ENCODE assay signal across 19 cellular contexts in the genomic region with DNA sequence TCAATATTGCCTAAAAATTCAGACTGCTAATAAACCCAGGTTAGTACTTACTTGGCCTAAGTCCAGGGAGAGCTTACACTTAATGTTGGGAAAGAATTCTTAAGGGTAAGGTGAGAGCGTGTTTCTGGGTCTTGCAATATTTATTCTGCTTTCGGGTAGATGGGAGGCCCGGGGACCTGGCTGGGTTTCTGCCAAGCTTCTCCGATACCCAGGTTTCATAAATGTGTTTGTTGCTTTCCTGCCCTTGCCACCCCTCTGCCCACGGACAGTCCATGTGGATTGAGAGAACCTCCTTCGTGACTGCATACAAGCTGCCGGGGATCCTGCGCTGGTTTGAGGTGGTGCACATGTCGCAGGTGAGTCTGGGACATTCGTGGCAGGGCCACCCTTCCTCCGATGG. TPM values are rescaled to one million over a fixed set of nuclear protein-coding genes. Genes with fewer than 3 reads are reported as not detected.
A peak's percentile ranks its signal among the peaks of the same experiment; 100 is the strongest.
DNase-seq lines count a peak whose midpoint lies in the region; ATAC-seq and TF ChIP-seq lines count a peak whose summit lies in the region.
"Had no signal": no experiment of that assay in that cellular context is flagged by ENCODE, and none has a peak within 500 bp of the region (broad histone marks: within the 10 kb centered on the region; RNA-seq: fewer than 3 reads in every experiment).

No MANE protein-coding gene starts in this region.

- POLR2A ChIA-PET in PC-9 (lab: Charles Lee; ENCODE audit: unreplicated experiment) = no interaction called here

- no peaks in the 10 kb centered on the region for H3K27me3 Mint-ChIP-seq in mesothelial cell of epicardium (ENCODE audit: low read depth)
- H3K27me3 Mint-ChIP-seq: CD4-positive, alpha-beta memory T cell had no signal

- intact Hi-C loops in PC-9 (cut with micrococcal nuclease; ENCODE audit: unreplicated experiment) (no loop called here), thyroid gland (cut with DNase I) (no loop called here)

- H3K9me3 Mint-ChIP-seq in mesothelial cell of epicardium = no peaks in the 10 kb centered on the region
- H3K9me3 Mint-ChIP-seq: HFFc6 had no signal

- no peak overlapping the region for H3K4me3 ChIP-seq in PC-9
- no peak overlapping the region for H3K4me3 ChIP-seq in epithelial cell of esophagus (ENCODE audit: low read length)
- H3K4me3 ChIP-seq in thyroid gland (replicated peaks in 1 of 3) = no peak overlapping the region
- H3K4me3 ChIP-seq in mesenchymal stem cell (ENCODE audit: insufficient read depth in 1 of 2, low read depth in 1 of 2, low read length in 2 of 2) = no peak overlapping the region
- H3K4me3 ChIP-seq in gastroesophageal sphincter = no peak overlapping the region
- H3K4me3 ChIP-seq: A549 had no signal

- H3F3A ChIP-seq in PC-9 (ENCODE audit: insufficient read depth, low read depth) = peaks cover 15% of the 10 kb centered on the region; the same call in 1 of the 2 replicates

- CTCF ChIA-PET in PC-9 (lab: Charles Lee) = interaction anchor here (0.7 to 1.2 kb wide), 2 partner anchors 8 to 14 kb away, joined by 4 to 5 read pairs; no protein-coding TSS in a partner anchor

- H2AFZ ChIP-seq in PC-9 (peak overlapping the region; percentile 9; the same call in 1 of the 2 replicates), mesenchymal stem cell (ENCODE audit: low read depth, low read length) (no peak overlapping the region)

- BruUV-seq in PC-9 (replicated peaks; lab: Mats Ljungman, UMichigan) = no TSS peak

- H3K79me1 ChIP-seq in mesenchymal stem cell (replicated peaks; ENCODE audit: low read length, poor library complexity, severe bottlenecking) = no peaks in the 10 kb centered on the region

- H3K36me3 ChIP-seq in PC-9 (ENCODE audit: low read depth) = no peaks in the 10 kb centered on the region
- no peaks in the 10 kb centered on the region for H3K36me3 ChIP-seq in thyroid gland
- H3K36me3 ChIP-seq in mesenchymal stem cell (ENCODE audit: control insufficient read depth in 1 of 2, insufficient read depth in 2 of 2, low read depth in 1 of 2, low read length in 2 of 2) = no peaks in the 10 kb centered on the region
- H3K36me3 ChIP-seq in gastroesophageal sphincter = no peaks in the 10 kb centered on the region
- H3K36me3 ChIP-seq: BE2C had no signal

- TF ChIP-seq CTCF in PC-9 (conservative IDR thresholded peaks at IDR 0.05) (no peak), epithelial cell of esophagus (IDR thresholded peaks at IDR 0.05; ENCODE audit: insufficient read depth, low read depth, low read length, missing control alignments) (no peak), mesothelial cell of epicardium (IDR thresholded peaks at IDR 0.05; ENCODE audit: unreplicated experiment) (no peak), thyroid gland (IDR thresholded peaks at IDR 0.05) (no peak), gastroesophageal sphincter (IDR thresholded peaks at IDR 0.05) (no peak)

- H3K9me3 ChIP-seq in PC-9 (ENCODE audit: insufficient read depth, low read depth) (no peaks in the 10 kb centered on the region), thyroid gland (no peaks in the 10 kb centered on the region), mesenchymal stem cell (ENCODE audit: control insufficient read depth, low read length) (peaks cover 4% of the 10 kb centered on the region), gastroesophageal sphincter (peaks cover 0 to 10% (median 0%) of the 10 kb centered on the region in 3 donors)
- H3K9me3 ChIP-seq: BE2C had no signal

- peak overlapping the region; percentile 11 for H3K27ac Mint-ChIP-seq in mesothelial cell of epicardium
- H3K27ac Mint-ChIP-seq: CD4-positive, alpha-beta memory T cell; HFFc6 had no signal

- H3K4me1 Mint-ChIP-seq in mesothelial cell of epicardium = peaks cover 13% of the 10 kb centered on the region

- no peak overlapping the region for H3K23ac ChIP-seq in mesenchymal stem cell (ENCODE audit: low read length in 2 of 2)

- TF ChIP-seq EP300 in gastroesophageal sphincter (IDR thresholded peaks at IDR 0.05) = no peak

- no peaks in the 10 kb centered on the region for H3K36me3 Mint-ChIP-seq in mesothelial cell of epicardium

- no peak overlapping the region for H2BK120ac ChIP-seq in mesenchymal stem cell (ENCODE audit: low read depth, low read length)

- no peak overlapping the region for H4K8ac ChIP-seq in mesenchymal stem cell (ENCODE audit: low read length)

- H3K4me1 ChIP-seq in PC-9 (replicated peaks; ENCODE audit: insufficient read depth) (peaks cover 19% of the 10 kb centered on the region), thyroid gland (peaks cover 0 to 5% of the 10 kb centered on the region in 2 donors), mesenchymal stem cell (ENCODE audit: control insufficient read depth, insufficient read depth, low read depth, low read length) (no peaks in the 10 kb centered on the region), gastroesophageal sphincter (no peaks in the 10 kb centered on the region)
- H3K4me1 ChIP-seq: A549, BE2C had no signal

- H2BK12ac ChIP-seq in mesenchymal stem cell (ENCODE audit: low read length in 2 of 2) = no peak overlapping the region

- H2BK5ac ChIP-seq in mesenchymal stem cell (ENCODE audit: low read depth, low read length, poor library complexity, severe bottlenecking) = no peak overlapping the region

- ATAC-seq in GM19351 (IDR thresholded peaks at IDR 0.05; ENCODE audit: unreplicated experiment) = no peak
- no peak for ATAC-seq in gastroesophageal sphincter
- ATAC-seq: A549 had no signal

- H3K9me2 ChIP-seq in PC-9 (ENCODE audit: insufficient read depth) = no peaks in the 10 kb centered on the region

- H3K4me3 Mint-ChIP-seq in mesothelial cell of epicardium = no peak overlapping the region
- H3K4me3 Mint-ChIP-seq: CD4-positive, alpha-beta memory T cell; HFFc6 had no signal

- no peak overlapping the region for H4K91ac ChIP-seq in mesenchymal stem cell (ENCODE audit: low read length)

- TF ChIP-seq POLR2A in thyroid gland (IDR thresholded peaks at IDR 0.05) (no peak), gastroesophageal sphincter (IDR thresholded peaks at IDR 0.05) (no peak)

- no peaks in the 10 kb centered on the region for H4K20me1 ChIP-seq in PC-9 (ENCODE audit: insufficient read depth)

- H3K27ac ChIP-seq in PC-9 = peak overlapping the region; percentile 45
- H3K27ac ChIP-seq in thyroid gland = no peak overlapping the region
- H3K27ac ChIP-seq in mesenchymal stem cell (ENCODE audit: low read length, poor library complexity, severe bottlenecking) = no peak overlapping the region
- H3K27ac ChIP-seq in gastroesophageal sphincter = no peak overlapping the region
- H3K27ac ChIP-seq: A549, C4-2B had no signal

- H3K18ac ChIP-seq in mesenchymal stem cell (ENCODE audit: low read depth in 1 of 2, low read length in 2 of 2) = no peak overlapping the region

- peak in 1 of 2 experiments; percentile 69 for DNase-seq in PC-9
- peak; percentile 6 for DNase-seq in epithelial cell of esophagus (ENCODE audit: low read depth)
- DNase-seq in mesothelial cell of epicardium (ENCODE audit: low spot score in 2 of 2, unreplicated experiment in 2 of 2) = no peak
- peak; percentile 4 to 7 for DNase-seq in thyroid gland
- DNase-seq in mesenchymal stem cell = no peak
- no peak for DNase-seq in NCI-H345 treated with DMSO at 0.1 percent for 48 hours (lab: John Stamatoyannopoulos, UW; ENCODE audit: unreplicated experiment)
- DNase-seq: BE2C; CD4-positive, alpha-beta memory T cell; DMS153; DMS79 treated with DMSO at 0.1 percent for 48 hours; HCEC 1CT; IMR-90 had no signal

- no peak overlapping the region for H2BK15ac ChIP-seq in mesenchymal stem cell (ENCODE audit: low read depth, poor library complexity, severe bottlenecking)

- no peak overlapping the region for H3K14ac ChIP-seq in mesenchymal stem cell (ENCODE audit: low read length in 2 of 2)

- no peaks in the 10 kb centered on the region for H3K79me2 ChIP-seq in PC-9 (ENCODE audit: low read depth)

- no peak overlapping the region for H3K4ac ChIP-seq in mesenchymal stem cell (ENCODE audit: low read depth in 1 of 2, low read length in 2 of 2)

- WGBS in thyroid gland, 2 donors = 44 to 46% methylated on average over 11 of the region's 11 CpGs
- 95% methylated on average over 11 of the region's 11 CpGs for WGBS in mesenchymal stem cell
- whole genome bisulfite sequencing in gastroesophageal sphincter (ENCODE audit: low coverage in 1 of 2), 2 donors = 10 to 58% methylated on average over 2 to 4 of the region's 11 CpGs

- no peak overlapping the region for H2AK5ac ChIP-seq in mesenchymal stem cell (ENCODE audit: low read length, severe bottlenecking)

- H3K9ac ChIP-seq in mesenchymal stem cell (ENCODE audit: low read length) = no peak overlapping the region

- H3K27me3 ChIP-seq in PC-9 (ENCODE audit: insufficient read depth, low read depth) (no peaks in the 10 kb centered on the region), thyroid gland (no peaks in the 10 kb centered on the region), mesenchymal stem cell (ENCODE audit: control insufficient read depth in 1 of 2, insufficient read depth in 1 of 2, low read length in 2 of 2) (peaks cover 0 to 16% of the 10 kb centered on the region in 2 experiments), gastroesophageal sphincter (no peaks in the 10 kb centered on the region)
- H3K27me3 ChIP-seq: BE2C had no signal

- H3K4me2 ChIP-seq in PC-9 (peak overlapping the region; percentile 33), mesenchymal stem cell (ENCODE audit: low read length, poor library complexity, severe bottlenecking) (no peak overlapping the region)
- H3K4me2 ChIP-seq: A549 had no signal

RNA-seq across cellular contexts. Expression of a gene that starts 48.4 kb away (rescaled TPM):
- total RNA-seq in PC-9 (2021) (not detected in 2 replicates), mesothelial cell of epicardium (not detected in 3 replicates), thyroid gland (not detected), gastroesophageal sphincter (not detected)
- not detected for polyA plus RNA-seq in mesenchymal stem cell (2013, experiment 1 of 2)
- polyA plus RNA-seq in mesenchymal stem cell (2013, experiment 2 of 2) = not detected
- total RNA-seq: CD4-positive, alpha-beta memory T cell; H4; HFFc6; IMR-90 had no signal
- polyA plus RNA-seq: A549; AG04450; CD4-positive, alpha-beta memory T cell; IMR-90 had no signal

Comparison
In these comparisons a context has a peak if more than half of its experiments do, and no peak if none do; other contexts are left out.
1. DNase-seq: peak in epithelial cell of esophagus (single experiment) and thyroid gland (2 of 2); none in mesothelial cell of epicardium (0 of 2), mesenchymal stem cell (single experiment) and NCI-H345 treated with DMSO at 0.1 percent for 48 hours (single experiment).